ENCODE assay signal across 15 cellular contexts in the genomic region with DNA sequence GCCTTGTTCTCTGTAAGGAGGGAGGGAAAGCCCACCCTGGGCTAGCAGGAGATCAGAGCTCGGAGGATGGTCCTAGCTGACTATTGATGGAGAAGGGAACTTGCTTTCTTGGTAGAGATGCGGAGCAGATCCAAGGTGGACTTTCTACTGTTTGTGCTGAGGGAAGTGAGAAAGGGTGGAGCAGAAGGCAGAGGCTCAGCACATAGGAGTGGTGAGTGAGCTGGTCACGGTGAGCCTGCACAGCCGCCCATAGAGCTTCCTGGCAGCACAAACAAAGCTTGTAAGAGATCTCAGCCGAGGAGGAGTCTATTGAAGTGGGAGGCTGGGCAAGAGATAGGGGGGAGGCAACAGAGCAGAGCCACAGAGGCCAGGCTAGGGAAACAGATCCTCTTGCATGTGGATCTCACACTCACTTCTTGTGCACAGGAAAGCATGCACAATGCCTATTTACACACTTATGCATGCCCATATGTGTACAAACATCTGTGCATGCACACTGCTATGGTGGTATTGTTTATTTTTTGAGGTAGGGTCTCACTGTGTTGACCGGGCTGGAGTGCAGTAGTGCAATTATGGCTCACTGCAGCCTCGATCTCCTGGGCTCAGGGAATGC.
A peak's percentile ranks its signal among the peaks of the same experiment; 100 is the strongest.
DNase-seq lines count a peak whose midpoint lies in the region; ATAC-seq and TF ChIP-seq lines count a peak whose summit lies in the region.
"Had no signal": no experiment of that assay in that cellular context is flagged by ENCODE, and none has a peak within 500 bp of the region (broad histone marks: within the 10 kb centered on the region; RNA-seq: fewer than 3 reads in every experiment).

No MANE protein-coding gene starts in this region.

- POLR2A ChIA-PET in WTC11 (lab: Charles Lee) = no interaction called here

- no peak overlapping the region for H3K27ac ChIP-seq in substantia nigra (ENCODE audit: low read depth, low read length, poor library complexity, severe bottlenecking)
- H3K27ac ChIP-seq: SJCRH30 had no signal

- DNase-seq in SKM-1 (lab: John Stamatoyannopoulos, UW; ENCODE audit: unreplicated experiment) (peak; percentile 5), SKM-1 treated with dmso at 0.1 percent for 144 hours (lab: John Stamatoyannopoulos, UW; ENCODE audit: unreplicated experiment) (no peak), NOMO-1 treated with DMSO at 0.1 percent for 48 hours (lab: John Stamatoyannopoulos, UW; ENCODE audit: unreplicated experiment) (peak; percentile 43), left kidney (ENCODE audit: low read depth, low spot score) (peak; percentile 23), substantia nigra (lab: John Stamatoyannopoulos, UW) (no peak), SIG-M5 treated with dmso at 0.1 percent for 504 hours (lab: John Stamatoyannopoulos, UW; ENCODE audit: unreplicated experiment) (no peak), WTC11 (ENCODE audit: low spot score) (no peak)
- DNase-seq: ACHN, H7, KG1, NCI-H1417 treated with DMSO at 0.1 percent for 48 hours, NCI-H2081 treated with DMSO at 0.1 percent for 48 hours, NCI-H345, T-cell had no signal

- H3K27me3 Mint-ChIP-seq in WTC11 (ENCODE audit: low read depth) = peaks cover 8% of the 10 kb centered on the region; the same call in 1 of the 2 replicates

- H3K36me3 Mint-ChIP-seq in WTC11 = no peaks in the 10 kb centered on the region
- H3K36me3 Mint-ChIP-seq: T-cell had no signal

- ATAC-seq in WTC11 = no peak
- ATAC-seq: T-cell had no signal

- CTCF ChIA-PET in WTC11 (lab: Charles Lee) = interaction anchor here (1.2 to 1.6 kb wide), 3 partner anchors 10 to 192 kb away, joined by 3 to 4 read pairs (median 3); a partner anchor contains a TSS

- H3K9me3 Mint-ChIP-seq in WTC11 = no peaks in the 10 kb centered on the region
- H3K9me3 Mint-ChIP-seq: T-cell had no signal

- peaks cover 6% of the 10 kb centered on the region for H3K4me1 Mint-ChIP-seq in WTC11

- no peak for TF ChIP-seq CTCF in WTC11 (IDR thresholded peaks at IDR 0.05)

- H3K4me3 Mint-ChIP-seq in WTC11 = no peak overlapping the region
- H3K4me3 Mint-ChIP-seq: T-cell had no signal

- H3K27ac Mint-ChIP-seq in WTC11 = no peak overlapping the region
- H3K27ac Mint-ChIP-seq: T-cell had no signal

TF ChIP-seq in WTC11, 78 proteins besides CTCF, POLR2A, EP300 and RAD21:
- TF ChIP-seq NR1H2 (CRISPR knock-in tag; IDR thresholded peaks at IDR 0.05) (no peak), FOXP1 (CRISPR knock-in tag; IDR thresholded peaks at IDR 0.05; ENCODE audit: borderline replicate concordance) (no peak), CREM (CRISPR knock-in tag; IDR thresholded peaks at IDR 0.05) (no peak), GABPB1 (CRISPR knock-in tag; IDR thresholded peaks at IDR 0.05) (no peak), ZNF317 (CRISPR knock-in tag; IDR thresholded peaks at IDR 0.05; ENCODE audit: borderline replicate concordance, low read depth) (no peak), NR2C2 (CRISPR knock-in tag; IDR thresholded peaks at IDR 0.05) (no peak), TCF7 (CRISPR knock-in tag; IDR thresholded peaks at IDR 0.05; ENCODE audit: low read depth) (no peak)
- TF ChIP-seq, protein P1, sequence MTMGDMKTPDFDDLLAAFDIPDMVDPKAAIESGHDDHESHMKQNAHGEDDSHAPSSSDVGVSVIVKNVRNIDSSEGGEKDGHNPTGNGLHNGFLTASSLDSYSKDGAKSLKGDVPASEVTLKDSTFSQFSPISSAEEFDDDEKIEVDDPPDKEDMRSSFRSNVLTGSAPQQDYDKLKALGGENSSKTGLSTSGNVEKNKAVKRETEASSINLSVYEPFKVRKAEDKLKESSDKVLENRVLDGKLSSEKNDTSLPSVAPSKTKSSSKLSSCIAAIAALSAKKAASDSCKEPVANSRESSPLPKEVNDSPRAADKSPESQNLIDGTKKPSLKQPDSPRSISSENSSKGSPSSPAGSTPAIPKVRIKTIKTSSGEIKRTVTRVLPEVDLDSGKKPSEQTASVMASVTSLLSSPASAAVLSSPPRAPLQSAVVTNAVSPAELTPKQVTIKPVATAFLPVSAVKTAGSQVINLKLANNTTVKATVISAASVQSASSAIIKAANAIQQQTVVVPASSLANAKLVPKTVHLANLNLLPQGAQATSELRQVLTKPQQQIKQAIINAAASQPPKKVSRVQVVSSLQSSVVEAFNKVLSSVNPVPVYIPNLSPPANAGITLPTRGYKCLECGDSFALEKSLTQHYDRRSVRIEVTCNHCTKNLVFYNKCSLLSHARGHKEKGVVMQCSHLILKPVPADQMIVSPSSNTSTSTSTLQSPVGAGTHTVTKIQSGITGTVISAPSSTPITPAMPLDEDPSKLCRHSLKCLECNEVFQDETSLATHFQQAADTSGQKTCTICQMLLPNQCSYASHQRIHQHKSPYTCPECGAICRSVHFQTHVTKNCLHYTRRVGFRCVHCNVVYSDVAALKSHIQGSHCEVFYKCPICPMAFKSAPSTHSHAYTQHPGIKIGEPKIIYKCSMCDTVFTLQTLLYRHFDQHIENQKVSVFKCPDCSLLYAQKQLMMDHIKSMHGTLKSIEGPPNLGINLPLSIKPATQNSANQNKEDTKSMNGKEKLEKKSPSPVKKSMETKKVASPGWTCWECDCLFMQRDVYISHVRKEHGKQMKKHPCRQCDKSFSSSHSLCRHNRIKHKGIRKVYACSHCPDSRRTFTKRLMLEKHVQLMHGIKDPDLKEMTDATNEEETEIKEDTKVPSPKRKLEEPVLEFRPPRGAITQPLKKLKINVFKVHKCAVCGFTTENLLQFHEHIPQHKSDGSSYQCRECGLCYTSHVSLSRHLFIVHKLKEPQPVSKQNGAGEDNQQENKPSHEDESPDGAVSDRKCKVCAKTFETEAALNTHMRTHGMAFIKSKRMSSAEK (CRISPR knock-in tag; IDR thresholded peaks at IDR 0.05; ENCODE audit: borderline replicate concordance) = no peak

Comparison
In these comparisons a context has a peak if more than half of its experiments do, and no peak if none do; other contexts are left out.
1. DNase-seq: peak in SKM-1 (single experiment), NOMO-1 treated with DMSO at 0.1 percent for 48 hours (single experiment) and left kidney (single experiment); none in SKM-1 treated with dmso at 0.1 percent for 144 hours (single experiment), substantia nigra (0 of 49), SIG-M5 treated with dmso at 0.1 percent for 504 hours (single experiment) and WTC11 (single experiment).